In the genomic region with DNA sequence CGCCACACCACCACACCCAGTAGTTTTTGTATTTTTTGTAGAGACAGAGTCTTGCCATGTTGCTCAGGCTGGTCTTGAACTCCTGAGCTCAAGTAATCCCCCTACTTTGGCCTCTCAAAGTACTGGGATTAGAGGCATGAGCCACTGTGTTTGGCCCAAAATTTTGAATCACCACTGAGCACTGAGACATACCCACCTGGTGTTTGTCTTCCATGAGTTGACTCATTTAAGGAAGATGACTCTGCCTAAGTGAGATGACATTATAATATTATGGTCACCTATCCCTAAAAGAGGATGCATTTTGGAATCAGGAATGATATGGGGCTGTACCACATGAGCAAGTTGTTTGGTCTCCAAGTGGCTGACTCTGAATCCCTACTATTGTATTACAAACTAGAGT, we compare ENCODE assay signal across 21 cellular contexts. TPM values are rescaled to one million over a fixed set of nuclear protein-coding genes. Genes with fewer than 3 reads are reported as not detected.
DNase-seq lines count a peak whose midpoint lies in the region; ATAC-seq and TF ChIP-seq lines count a peak whose summit lies in the region.
"Had no signal": no experiment of that assay in that cellular context is flagged by ENCODE, and none has a peak within 500 bp of the region (broad histone marks: within the 10 kb centered on the region; RNA-seq: fewer than 3 reads in every experiment).

No MANE protein-coding gene starts in this region.

- POLR2A ChIA-PET in PC-3 (lab: Charles Lee; ENCODE audit: unreplicated experiment) = no interaction called here

- H3K9me3 ChIP-seq in PC-3 (ENCODE audit: low read length) = no peaks in the 10 kb centered on the region
- H3K9me3 ChIP-seq: A549; BLaER1 treated with 17β-estradiol and CSF1 and Interleukin-3, amounts not matched to agents 10 nM and 100 nM; Caco-2 had no signal

- intact Hi-C loops in PC-3 (cut with micrococcal nuclease) = no loop called here

- no peaks in the 10 kb centered on the region for H3K9me3 Mint-ChIP-seq in activated T-helper 17 cell treated with anti-CD3 and anti-CD28 coated beads, Interleukin-2, amount 50 U/mL, for 72 hours
- H3K9me3 Mint-ChIP-seq: CD4-positive, alpha-beta T cell; CD8-positive, alpha-beta T cell had no signal

- H3K27ac Mint-ChIP-seq in activated T-helper 17 cell treated with anti-CD3 and anti-CD28 coated beads, Interleukin-2, amount 50 U/mL, for 72 hours = no peak overlapping the region
- H3K27ac Mint-ChIP-seq: B cell; CD4-positive, alpha-beta T cell; CD8-positive, alpha-beta T cell had no signal

- no peak overlapping the region for H2AFZ ChIP-seq in PC-3 (ENCODE audit: low read length)

- no peaks in the 10 kb centered on the region for H3K9me2 ChIP-seq in PC-3 (replicated peaks; ENCODE audit: low read length)

- H3K9ac ChIP-seq in PC-3 (ENCODE audit: low read length) = no peak overlapping the region
- H3K9ac ChIP-seq: BLaER1 treated with 17β-estradiol and CSF1 and Interleukin-3, amounts not matched to agents 10 nM and 100 nM had no signal

- no peaks in the 10 kb centered on the region for H3K36me3 ChIP-seq in PC-3 (ENCODE audit: low read depth, low read length)
- H3K36me3 ChIP-seq: BLaER1 treated with 17β-estradiol and CSF1 and Interleukin-3, amounts not matched to agents 10 nM and 100 nM had no signal

- no peaks in the 10 kb centered on the region for H3K27me3 ChIP-seq in PC-3 (ENCODE audit: low read length)
- H3K27me3 ChIP-seq: BLaER1 treated with 17β-estradiol and CSF1 and Interleukin-3, amounts not matched to agents 10 nM and 100 nM had no signal

- H3K4me3 ChIP-seq in PC-3 (ENCODE audit: low read length) = no peak overlapping the region
- H3K4me3 ChIP-seq: A549; BLaER1 treated with 17β-estradiol and CSF1 and Interleukin-3, amounts not matched to agents 10 nM and 100 nM; GM12878 had no signal

- TF ChIP-seq CTCF in PC-3 (conservative IDR thresholded peaks at IDR 0.05; ENCODE audit: low read depth, low read length) = no peak

- no TSS peak for BruUV-seq in PC-3 (replicated peaks; lab: Mats Ljungman, UMichigan)

- no peak for ATAC-seq in PC-3
- ATAC-seq in activated T-helper 17 cell treated with anti-CD3 and anti-CD28 coated beads, Interleukin-2, amount 50 U/mL, for 72 hours (replicated peaks) = peak; percentile 38
- peak; percentile 62 for ATAC-seq in esophagus mucosa
- ATAC-seq in HG02870 (IDR thresholded peaks at IDR 0.05; ENCODE audit: unreplicated experiment) = no peak
- ATAC-seq: A549; CD8-positive, alpha-beta T cell; GM12878 had no signal

- H3K36me3 Mint-ChIP-seq in activated T-helper 17 cell treated with anti-CD3 and anti-CD28 coated beads, Interleukin-2, amount 50 U/mL, for 72 hours (ENCODE audit: low read depth) = no peaks in the 10 kb centered on the region
- H3K36me3 Mint-ChIP-seq: CD8-positive, alpha-beta T cell had no signal

- CTCF ChIA-PET in PC-3 (lab: Charles Lee) = no interaction called here

- no peaks in the 10 kb centered on the region for H3K27me3 Mint-ChIP-seq in activated T-helper 17 cell treated with anti-CD3 and anti-CD28 coated beads, Interleukin-2, amount 50 U/mL, for 72 hours
- H3K27me3 Mint-ChIP-seq: B cell; CD4-positive, alpha-beta T cell had no signal

- no peak overlapping the region for H3K27ac ChIP-seq in PC-3 (ENCODE audit: low read length)
- H3K27ac ChIP-seq: 22Rv1; A549; BLaER1 treated with 17β-estradiol and CSF1 and Interleukin-3, amounts not matched to agents 10 nM and 100 nM; C4-2B had no signal

- H3K4me1 Mint-ChIP-seq in activated T-helper 17 cell treated with anti-CD3 and anti-CD28 coated beads, Interleukin-2, amount 50 U/mL, for 72 hours = no peaks in the 10 kb centered on the region
- H3K4me1 Mint-ChIP-seq: B cell had no signal

- H3F3A ChIP-seq in PC-3 (ENCODE audit: low read length, unreplicated experiment) = no peaks in the 10 kb centered on the region

- DNase-seq in PC-3 (peak; percentile 20), DMS53 (lab: John Stamatoyannopoulos, UW) (no peak), HT-29 (ENCODE audit: low spot score) (no peak)
- DNase-seq: AML-193; Caco-2; Calu3; CD4-positive, alpha-beta T cell; CD8-positive, alpha-beta T cell; DMS79; DND-41; EL; GDM1 had no signal

- no peaks in the 10 kb centered on the region for H3K79me2 ChIP-seq in PC-3 (ENCODE audit: low read length)

- no peak overlapping the region for H3K4me3 Mint-ChIP-seq in activated T-helper 17 cell treated with anti-CD3 and anti-CD28 coated beads, Interleukin-2, amount 50 U/mL, for 72 hours
- H3K4me3 Mint-ChIP-seq: B cell; CD4-positive, alpha-beta T cell; CD8-positive, alpha-beta T cell had no signal

- H3K4me2 ChIP-seq in PC-3 (ENCODE audit: low read length) = no peak overlapping the region
- H3K4me2 ChIP-seq: A549; BLaER1 treated with 17β-estradiol and CSF1 and Interleukin-3, amounts not matched to agents 10 nM and 100 nM had no signal

- H4K20me1 ChIP-seq in PC-3 (ENCODE audit: low read length) = no peaks in the 10 kb centered on the region
- H4K20me1 ChIP-seq: BLaER1 treated with 17β-estradiol and CSF1 and Interleukin-3, amounts not matched to agents 10 nM and 100 nM had no signal

- no peaks in the 10 kb centered on the region for H3K4me1 ChIP-seq in PC-3 (ENCODE audit: insufficient read depth, low read length)
- H3K4me1 ChIP-seq: A549, Caco-2 had no signal

RNA-seq across cellular contexts. Expression of a gene that starts 54.6 kb away (rescaled TPM):
- 4.5 and 7.7 TPM in 2 replicates for total RNA-seq in PC-3 (2014; rRNA removed)
- total RNA-seq in activated T-helper 17 cell treated with anti-CD3 and anti-CD28 coated beads, Interleukin-2, amount 50 U/mL, for 72 hours = 1 to 10 TPM; 1.7 to 5.6 TPM
- total RNA-seq in esophagus mucosa = 21.8 TPM
- total RNA-seq in HT-29 (2014; rRNA removed; shearing (Covaris generic)) = not detected in 2 replicates
- total RNA-seq: B cell; CD8-positive, alpha-beta T cell had no signal

Comparison
In these comparisons a context has a peak if more than half of its experiments do, and no peak if none do; other contexts are left out.
1. ATAC-seq: peak in activated T-helper 17 cell treated with anti-CD3 and anti-CD28 coated beads, Interleukin-2, amount 50 U/mL, for 72 hours (single experiment) and esophagus mucosa (single experiment); none in PC-3 (single experiment) and HG02870 (single experiment).